In genomic region chr7:20870977-20871376, GRCh38 we compare ENCODE assay signal across 24 cellular contexts.
"Had no signal": no experiment of that assay in that cellular context is flagged by ENCODE, and none has a peak within 500 bp of the region (broad histone marks: within the 10 kb centered on the region; RNA-seq: fewer than 3 reads in every experiment).

No MANE protein-coding gene starts in this region.

- ATAC-seq: esophagus mucosa, gastroesophageal sphincter, heart left ventricle, left cardiac atrium, left lung, left ventricle myocardium superior, lower lobe of right lung had no signal

- H3K4me1 ChIP-seq: colonic mucosa, esophagus squamous epithelium, gastroesophageal sphincter, heart left ventricle, left lung, lower lobe of right lung had no signal

- H3K4me3 ChIP-seq: colonic mucosa, dorsolateral prefrontal cortex, esophagus squamous epithelium, gastroesophageal sphincter, heart left ventricle, hepatocyte, left lung, lower lobe of right lung had no signal

- H2AFZ ChIP-seq: hepatocyte had no signal

- FAIRE-seq: endothelial cell of umbilical vein had no signal

- H3K27me3 Mint-ChIP-seq: memory B cell had no signal

- DNase-seq: cerebellar nuclear complex; colonic mucosa; dermis blood vessel endothelial cell; dorsolateral prefrontal cortex; effector CD4-positive, alpha-beta T cell; effector memory CD4-positive, alpha-beta T cell; erythroblast; esophagus squamous epithelium; foreskin fibroblast; heart left ventricle; hypothalamus; immature natural killer cell; islet precursor cell; left cardiac atrium; left lung; left ventricle myocardium superior; lower lobe of right lung; mesendoderm; midbrain had no signal

- H3K79me2 ChIP-seq: hepatocyte had no signal

- H3K4me3 Mint-ChIP-seq: immature natural killer cell, memory B cell had no signal

- H3K27ac ChIP-seq: colonic mucosa, dorsolateral prefrontal cortex, esophagus squamous epithelium, gastroesophageal sphincter, heart left ventricle, hepatocyte, left lung, lower lobe of right lung had no signal

- H3K27me3 ChIP-seq: colonic mucosa, esophagus squamous epithelium, hepatocyte, left lung had no signal

- H3K27ac Mint-ChIP-seq: immature natural killer cell, memory B cell had no signal

- H3K36me3 ChIP-seq: colonic mucosa, esophagus squamous epithelium, gastroesophageal sphincter, heart left ventricle, left lung, lower lobe of right lung had no signal

- H3K9me3 ChIP-seq: colonic mucosa, esophagus squamous epithelium, gastroesophageal sphincter, left lung, lower lobe of right lung had no signal

- H3K36me3 Mint-ChIP-seq: immature natural killer cell, memory B cell had no signal

- H3K4me2 ChIP-seq: hepatocyte had no signal

- H3K9me3 Mint-ChIP-seq: memory B cell had no signal

- H3K4me1 Mint-ChIP-seq: immature natural killer cell, memory B cell had no signal
